ENCODE assay signal across 8 cellular contexts in genomic region chr15:58770519-58770856, GRCh38. TPM values are rescaled to one million over a fixed set of nuclear protein-coding genes. Genes with fewer than 3 reads are reported as not detected.
DNase-seq lines count a peak whose midpoint lies in the region; ATAC-seq and TF ChIP-seq lines count a peak whose summit lies in the region.

No MANE protein-coding gene starts in this region.

- H3K36me3 ChIP-seq in prostate gland: no peaks in the 10 kb centered on the region

- DNase-seq in foreskin keratinocyte (peak in 1 of 2 donors; percentile 49), prostate gland (ENCODE audit: low spot score) (no peak)

- peak overlapping the region; percentile 97 for H3K4me3 ChIP-seq in WI38 (ENCODE audit: low read depth, low read length)
- H3K4me3 ChIP-seq in prostate gland: peak overlapping the region; percentile 61 to 91

- ATAC-seq in GM18861 (IDR thresholded peaks at IDR 0.05; ENCODE audit: unreplicated experiment): peak; percentile 25
- peak; percentile 11 for ATAC-seq in HG03565 (IDR thresholded peaks at IDR 0.05; ENCODE audit: unreplicated experiment)
- ATAC-seq in foreskin keratinocyte: peak; percentile 33
- no peak for ATAC-seq in HG03139 (IDR thresholded peaks at IDR 0.05; ENCODE audit: unreplicated experiment)
- no peak for ATAC-seq in HG02981 (IDR thresholded peaks at IDR 0.05; ENCODE audit: unreplicated experiment)

- H3K4me1 ChIP-seq in foreskin keratinocyte: peaks cover 18% of the 10 kb centered on the region
- H3K4me1 ChIP-seq in prostate gland (replicated peaks): peaks cover 3% of the 10 kb centered on the region

- H3K27me3 ChIP-seq in foreskin keratinocyte (no peaks in the 10 kb centered on the region), prostate gland (replicated peaks; ENCODE audit: insufficient read depth) (no peaks in the 10 kb centered on the region)

- no peak for TF ChIP-seq CTCF in C4-2B (conservative IDR thresholded peaks at IDR 0.05)
- no peak for TF ChIP-seq CTCF in WI38 (IDR thresholded peaks at IDR 0.05; ENCODE audit: low read depth, low read length)
- no peak for TF ChIP-seq CTCF in foreskin keratinocyte (conservative IDR thresholded peaks at IDR 0.05)
- peak in 1 of 4 experiments; percentile 12 for TF ChIP-seq CTCF in prostate gland (IDR thresholded peaks at IDR 0.05)

- no peaks in the 10 kb centered on the region for H3K9me3 ChIP-seq in prostate gland

- intact Hi-C loops in prostate gland (cut with DNase I): loop anchor here (2.0 to 5.0 kb wide), 2 partner anchors 20 to 162 kb away; partner anchors contain the start of gene SLTM

- H3K27ac ChIP-seq in C4-2B (peak overlapping the region; percentile 90), foreskin keratinocyte (peak overlapping the region; percentile 18), prostate gland (peak overlapping the region; percentile 93 to 99)

- TF ChIP-seq POLR2A in prostate gland (IDR thresholded peaks at IDR 0.05): no peak

- WGBS in prostate gland: 0% methylated on average over 9 of the region's 9 CpGs

RNA-seq across cellular contexts. Expression of gene MINDY2, which starts 0.6 kb away (rescaled TPM):
- 16.0 and 16.1 TPM in 2 replicates for total RNA-seq in foreskin keratinocyte
- 2.2 and 2.6 TPM in 2 replicates for polyA plus RNA-seq in foreskin keratinocyte
- 10 to 100 TPM; 14.3 to 22.9 TPM for total RNA-seq in prostate gland

RNA-seq across cellular contexts. Expression of gene ADAM10, which starts 21.0 kb away (rescaled TPM):
- 162 and 166 TPM in 2 replicates for total RNA-seq in foreskin keratinocyte
- polyA plus RNA-seq in foreskin keratinocyte: 15.5 and 18.6 TPM in 2 replicates
- total RNA-seq in prostate gland: 10 to 100 TPM; 74.4 to 95.0 TPM

Comparison
In these comparisons a context has a peak if more than half of its experiments do, and no peak if none do; other contexts are left out.
1. H3K27ac ChIP-seq: peak in every context shown above with its lines; median percentile 96 in prostate gland; 90 in C4-2B; 18 in foreskin keratinocyte.
2. ATAC-seq: peak in GM18861 (single experiment), HG03565 (single experiment) and foreskin keratinocyte (single experiment); none in HG03139 (single experiment) and HG02981 (single experiment).